In the genomic region with DNA sequence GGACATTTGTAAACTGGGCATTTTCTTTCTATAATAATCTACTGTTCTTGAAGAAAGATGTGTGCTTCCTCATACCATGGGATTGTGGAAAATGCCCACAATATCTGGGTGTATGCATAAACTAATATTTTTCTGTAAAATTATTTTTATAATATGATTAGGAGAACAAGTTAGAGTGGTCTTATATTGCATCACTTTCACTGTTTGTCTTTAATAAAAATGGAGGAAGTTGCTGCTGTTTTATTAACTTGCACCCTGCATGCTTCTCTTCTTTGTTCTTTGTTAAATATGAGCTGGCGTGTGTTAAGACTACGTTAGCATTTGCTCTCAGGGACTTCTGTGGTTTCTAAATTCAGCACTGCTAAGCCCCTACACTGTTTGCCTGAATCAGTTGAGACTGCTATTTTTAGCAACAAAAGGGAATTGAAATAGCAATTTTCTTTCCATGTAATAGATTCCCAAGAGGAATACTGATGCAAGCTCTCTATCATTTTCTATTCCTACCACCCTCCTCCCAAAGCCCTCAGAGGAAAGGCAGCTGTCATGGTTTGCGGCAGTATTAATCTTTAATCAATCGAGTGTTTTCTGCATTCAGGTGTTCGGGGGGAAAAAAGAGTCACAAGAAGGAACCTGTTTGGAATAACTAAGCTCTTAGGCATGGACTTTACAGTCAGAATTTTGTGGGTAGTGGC, we compare ENCODE assay signal across 11 cellular contexts. TPM values are rescaled to one million over a fixed set of nuclear protein-coding genes. Genes with fewer than 3 reads are reported as not detected.
DNase-seq lines count a peak whose midpoint lies in the region; ATAC-seq and TF ChIP-seq lines count a peak whose summit lies in the region.
"Had no signal": no experiment of that assay in that cellular context is flagged by ENCODE, and none has a peak within 500 bp of the region (broad histone marks: within the 10 kb centered on the region; RNA-seq: fewer than 3 reads in every experiment).

No MANE protein-coding gene starts in this region.

- peaks cover 67% of the 10 kb centered on the region for H3K4me1 ChIP-seq in KMS-11 (ENCODE audit: low read depth, poor library complexity, severe bottlenecking)
- H3K4me1 ChIP-seq in mammary epithelial cell (ENCODE audit: insufficient read depth, low read length): peaks cover 38% of the 10 kb centered on the region

- no peak for ATAC-seq in activated CD8-positive, alpha-beta T cell treated with anti-CD3 and anti-CD28 coated beads for 36 hours

- CTCF ChIA-PET in AG04450 (lab: Charles Lee) (interaction anchor here (0.9 to 1.8 kb wide), 3 partner anchors 39 to 89 kb away, joined by 3 to 4 read pairs (median 3); a partner anchor contains a TSS), mammary epithelial cell (lab: Charles Lee; ENCODE audit: low non-redundant PET) (interaction anchor here (0.5 to 0.9 kb wide), 2 partner anchors 156 to 232 kb away, joined by 3 read pairs; no protein-coding TSS in a partner anchor)
- CTCF ChIA-PET in activated CD8-positive, alpha-beta T cell treated with anti-CD3 and anti-CD28 coated beads for 36 hours (lab: Charles Lee): no interaction called here

- H3K9me3 Mint-ChIP-seq in activated CD8-positive, alpha-beta T cell treated with anti-CD3 and anti-CD28 coated beads for 36 hours: peaks cover 12% of the 10 kb centered on the region

- peak; percentile 39 for DNase-seq in AG04450 (ENCODE audit: low read depth, low spot score)
- peak; percentile 48 for DNase-seq in mammary epithelial cell
- peak; percentile 13 for DNase-seq in left kidney (ENCODE audit: low read depth, low spot score)
- DNase-seq in activated T-cell treated with anti-CD3 and anti-CD28 coated beads, Interleukin-2, amount 50 U/mL, for 48 hours: no peak
- DNase-seq in activated effector memory CD4-positive, alpha-beta T cell treated with Interleukin-2 at 50 U/mL for 16 hours: no peak
- no peak for DNase-seq in OCI-M2 (lab: John Stamatoyannopoulos, UW; ENCODE audit: unreplicated experiment)
- DNase-seq in activated CD8-positive, alpha-beta T cell treated with anti-CD3 and anti-CD28 coated beads for 36 hours: no peak
- DNase-seq: activated T-cell treated with anti-CD3 and anti-CD28 coated beads, Interleukin-2, amount 50 U/mL, for 1 hour; NCI-H345 had no signal

- H3K27ac Mint-ChIP-seq in activated CD8-positive, alpha-beta T cell treated with anti-CD3 and anti-CD28 coated beads for 36 hours: no peak overlapping the region

- H3K27ac ChIP-seq in AG04450 (ENCODE audit: low read depth, low read length): peak overlapping the region; percentile 72
- H3K27ac ChIP-seq in KMS-11: peak overlapping the region; percentile 81
- H3K27ac ChIP-seq in mammary epithelial cell (ENCODE audit: insufficient read depth, low read depth, low read length): peak overlapping the region; percentile 38

- intact Hi-C loops in mammary epithelial cell (cut with micrococcal nuclease): no loop called here
- intact Hi-C loops in activated CD8-positive, alpha-beta T cell treated with anti-CD3 and anti-CD28 coated beads for 36 hours (cut with micrococcal nuclease): no loop called here

- H3K9ac ChIP-seq in KMS-11 (peak overlapping the region; percentile 23; the same call in 1 of the 2 replicates), mammary epithelial cell (ENCODE audit: insufficient read depth, low read length) (no peak overlapping the region)

- no peaks in the 10 kb centered on the region for H4K20me1 ChIP-seq in KMS-11 (ENCODE audit: insufficient read depth)
- H4K20me1 ChIP-seq in mammary epithelial cell (ENCODE audit: insufficient read depth, low read length): no peaks in the 10 kb centered on the region

- H2AFZ ChIP-seq in KMS-11 (ENCODE audit: low read depth) (no peak overlapping the region), mammary epithelial cell (ENCODE audit: low read depth, low read length) (no peak overlapping the region)

- H3K27me3 Mint-ChIP-seq in activated CD8-positive, alpha-beta T cell treated with anti-CD3 and anti-CD28 coated beads for 36 hours: no peaks in the 10 kb centered on the region

- H3K27me3 ChIP-seq in AG04450 (ENCODE audit: control insufficient read depth, insufficient read depth, low read length): no peaks in the 10 kb centered on the region
- H3K27me3 ChIP-seq in KMS-11 (ENCODE audit: insufficient read depth, low read depth): no peaks in the 10 kb centered on the region
- no peaks in the 10 kb centered on the region for H3K27me3 ChIP-seq in mammary epithelial cell (ENCODE audit: insufficient read depth, low read length)

- H3K79me2 ChIP-seq in KMS-11 (ENCODE audit: insufficient read depth, low read depth) (peaks cover 35% of the 10 kb centered on the region), mammary epithelial cell (ENCODE audit: insufficient read depth, low read length) (peaks cover 92% of the 10 kb centered on the region)

- H3K4me2 ChIP-seq in KMS-11 (peak overlapping the region; percentile 93), mammary epithelial cell (ENCODE audit: insufficient read depth, low read depth, low read length) (peak overlapping the region; percentile 48)

- H3K9me3 ChIP-seq in AG04450 (ENCODE audit: control insufficient read depth, insufficient read depth, low read length) (no peaks in the 10 kb centered on the region; the same call in none of the 2 replicates), mammary epithelial cell (replicated peaks; ENCODE audit: insufficient read depth, low read length) (no peaks in the 10 kb centered on the region)
- H3K9me3 ChIP-seq: HAP-1 had no signal

- 6% methylated on average over 5 of the region's 5 CpGs for WGBS in mammary epithelial cell (ENCODE audit: low coverage, missing lambda C conversion rate)

- in situ Hi-C loops in mammary epithelial cell (cut with MboI; ENCODE audit: low sequenced_read_pairs in 2 of 2): no loop called here

- TF ChIP-seq CTCF in AG04450 (IDR thresholded peaks at IDR 0.05; ENCODE audit: low read depth, low read length): no peak
- no peak for TF ChIP-seq CTCF in KMS-11 (conservative IDR thresholded peaks at IDR 0.05; ENCODE audit: low read depth, low read length)
- no peak for TF ChIP-seq CTCF in mammary epithelial cell (conservative IDR thresholded peaks at IDR 0.05 in 1 of 2, IDR thresholded peaks at IDR 0.05 in 1 of 2; ENCODE audit: extremely low read depth in 1 of 2, insufficient read depth in 1 of 2, low read depth in 1 of 2, low read length in 2 of 2)
- TF ChIP-seq CTCF in activated CD8-positive, alpha-beta T cell treated with anti-CD3 and anti-CD28 coated beads for 36 hours (IDR thresholded peaks at IDR 0.05): no peak

- BruUV-seq in mammary epithelial cell (replicated peaks; lab: Mats Ljungman, UMichigan): no TSS peak

- POLR2A ChIA-PET in AG04450 (lab: Yijun Ruan, JAX): interaction anchor here (1.0 kb wide), 1 partner anchor 56 kb away, joined by 3 read pairs; a partner anchor contains a TSS
- POLR2A ChIA-PET in activated CD8-positive, alpha-beta T cell treated with anti-CD3 and anti-CD28 coated beads for 36 hours (lab: Charles Lee): no interaction called here

- no peak overlapping the region for H3K4me3 Mint-ChIP-seq in activated CD8-positive, alpha-beta T cell treated with anti-CD3 and anti-CD28 coated beads for 36 hours

- H3K4me3 ChIP-seq in AG04450 (ENCODE audit: low read depth, low read length) (no peak overlapping the region; the same call in 1 of the 2 replicates), KMS-11 (IDR thresholded peaks at IDR 0.05; ENCODE audit: insufficient read depth, low read depth, low read length) (no peak overlapping the region), mammary epithelial cell (replicated peaks in 1 of 3; ENCODE audit: insufficient read depth in 1 of 3, low read depth in 2 of 3, low read length in 3 of 3) (no peak overlapping the region)
- H3K4me3 ChIP-seq: HAP-1 had no signal

- peaks cover 42% of the 10 kb centered on the region for H3K36me3 Mint-ChIP-seq in activated CD8-positive, alpha-beta T cell treated with anti-CD3 and anti-CD28 coated beads for 36 hours (ENCODE audit: low read depth)

- H3K36me3 ChIP-seq in KMS-11 (ENCODE audit: insufficient read depth) (no peaks in the 10 kb centered on the region), mammary epithelial cell (ENCODE audit: insufficient read depth, low read length) (no peaks in the 10 kb centered on the region)

- peaks cover 19% of the 10 kb centered on the region for H3K4me1 Mint-ChIP-seq in activated CD8-positive, alpha-beta T cell treated with anti-CD3 and anti-CD28 coated beads for 36 hours (ENCODE audit: low read depth)

- dilution Hi-C loops in mammary epithelial cell (cut with HindIII; ENCODE audit: low sequenced_read_pairs): no loop called here

RNA-seq across cellular contexts. Expression of a gene that starts 56.1 kb away (rescaled TPM):
- 59.3 and 60.8 TPM in 2 replicates for polyA plus RNA-seq in AG04450 (2011; rRNA removed)
- 34.4 and 36.4 TPM in 2 replicates for polyA minus RNA-seq in AG04450 (2011; rRNA and poly(A)+ RNA removed)
- 100 to 1,000 TPM; 151 to 175 TPM for total RNA-seq in mammary epithelial cell
- polyA plus RNA-seq in mammary epithelial cell: 71.4 TPM
- polyA minus RNA-seq in mammary epithelial cell: 277 TPM
- 10 to 100 TPM; 44.8 to 46.8 TPM for total RNA-seq in activated CD8-positive, alpha-beta T cell treated with anti-CD3 and anti-CD28 coated beads for 36 hours

Comparison
In these comparisons a context has a peak if more than half of its experiments do, and no peak if none do; other contexts are left out.
1. DNase-seq: peak in AG04450 (single experiment), mammary epithelial cell (single experiment) and left kidney (single experiment); none in activated T-cell treated with anti-CD3 and anti-CD28 coated beads, Interleukin-2, amount 50 U/mL, for 48 hours (0 of 2), activated effector memory CD4-positive, alpha-beta T cell treated with Interleukin-2 at 50 U/mL for 16 hours (single experiment), OCI-M2 (single experiment) and activated CD8-positive, alpha-beta T cell treated with anti-CD3 and anti-CD28 coated beads for 36 hours (single experiment).
2. Peak in every context shown above with its lines, with median percentiles within 50 percentile points of each other: H3K27ac ChIP-seq.